ENCODE assay signal across 19 cellular contexts in the genomic region with DNA sequence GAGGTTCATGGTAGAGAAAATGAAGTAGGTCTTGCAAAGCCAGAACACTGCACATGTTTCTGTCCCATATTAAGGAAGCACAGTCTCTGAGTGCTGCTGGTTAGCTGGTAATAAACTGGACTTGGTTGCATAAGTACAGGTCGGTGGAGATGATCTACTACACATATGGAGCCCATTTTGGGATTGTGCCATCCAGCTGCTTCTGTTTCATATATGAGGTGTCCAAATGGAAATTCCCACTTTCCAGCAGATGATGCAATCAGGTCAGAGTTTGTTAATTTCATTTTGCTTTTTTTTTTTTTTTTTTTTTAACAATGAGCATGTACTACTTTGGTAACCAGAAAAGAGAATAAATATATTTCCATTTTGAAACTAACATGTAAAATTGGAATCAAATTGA.
DNase-seq lines count a peak whose midpoint lies in the region; ATAC-seq and TF ChIP-seq lines count a peak whose summit lies in the region.
"Had no signal": no experiment of that assay in that cellular context is flagged by ENCODE, and none has a peak within 500 bp of the region (broad histone marks: within the 10 kb centered on the region; RNA-seq: fewer than 3 reads in every experiment).

No MANE protein-coding gene starts in this region.

- H3K27me3 ChIP-seq in Karpas-422 (ENCODE audit: low read length): no peaks in the 10 kb centered on the region
- H3K27me3 ChIP-seq in mesenchymal stem cell (ENCODE audit: control insufficient read depth in 1 of 2, insufficient read depth in 1 of 2, low read length in 2 of 2): no peaks in the 10 kb centered on the region
- H3K27me3 ChIP-seq in CD8-positive, alpha-beta memory T cell (ENCODE audit: insufficient read depth, low read length, poor library complexity, severe bottlenecking): no peaks in the 10 kb centered on the region
- H3K27me3 ChIP-seq: upper lobe of left lung had no signal

- CTCF ChIA-PET in CD8-positive, alpha-beta memory T cell (lab: Charles Lee): no interaction called here

- H2BK5ac ChIP-seq in mesenchymal stem cell (ENCODE audit: low read depth, low read length, poor library complexity, severe bottlenecking): no peak overlapping the region

- TF ChIP-seq CTCF in choroid plexus epithelial cell (conservative IDR thresholded peaks at IDR 0.05; ENCODE audit: low read depth, low read length): no peak

- no peak overlapping the region for H3K23ac ChIP-seq in mesenchymal stem cell (ENCODE audit: low read length in 2 of 2)

- H3K4me1 ChIP-seq in Karpas-422 (ENCODE audit: low read length) (no peaks in the 10 kb centered on the region), mesenchymal stem cell (ENCODE audit: control insufficient read depth, insufficient read depth, low read depth, low read length) (no peaks in the 10 kb centered on the region)
- H3K4me1 ChIP-seq in CD8-positive, alpha-beta memory T cell (ENCODE audit: insufficient read depth, low read length): no peaks in the 10 kb centered on the region
- H3K4me1 ChIP-seq: upper lobe of left lung had no signal

- no peak overlapping the region for H2AK5ac ChIP-seq in mesenchymal stem cell (ENCODE audit: low read length, severe bottlenecking)

- H3K27ac ChIP-seq in Karpas-422 (ENCODE audit: low read length): no peak overlapping the region
- H3K27ac ChIP-seq in mesenchymal stem cell (ENCODE audit: low read length, poor library complexity, severe bottlenecking): no peak overlapping the region
- H3K27ac ChIP-seq in CD8-positive, alpha-beta memory T cell (ENCODE audit: low read depth, low read length): no peak overlapping the region
- H3K27ac ChIP-seq: 22Rv1, RWPE1, upper lobe of left lung had no signal

- no peak overlapping the region for H2BK15ac ChIP-seq in mesenchymal stem cell (ENCODE audit: low read depth, poor library complexity, severe bottlenecking)

- H3K9me3 ChIP-seq in Karpas-422 (ENCODE audit: low read length): no peaks in the 10 kb centered on the region
- peaks cover 6% of the 10 kb centered on the region for H3K9me3 ChIP-seq in mesenchymal stem cell (ENCODE audit: control insufficient read depth, low read length)
- H3K9me3 ChIP-seq in CD8-positive, alpha-beta memory T cell (ENCODE audit: low read length): no peaks in the 10 kb centered on the region

- H3K4me3 ChIP-seq in Karpas-422 (ENCODE audit: low read length) (no peak overlapping the region), choroid plexus epithelial cell (ENCODE audit: low read depth, low read length) (no peak overlapping the region), mesenchymal stem cell (ENCODE audit: insufficient read depth in 1 of 2, low read depth in 1 of 2, low read length in 2 of 2) (no peak overlapping the region)
- no peak overlapping the region for H3K4me3 ChIP-seq in CD8-positive, alpha-beta memory T cell (ENCODE audit: low read length)
- H3K4me3 ChIP-seq: upper lobe of left lung had no signal

- 90% methylated on average over 1 of the region's 1 CpG for WGBS in mesenchymal stem cell

- no peak overlapping the region for H3K14ac ChIP-seq in mesenchymal stem cell (ENCODE audit: low read length in 2 of 2)

- H3K4ac ChIP-seq in mesenchymal stem cell (ENCODE audit: low read depth in 1 of 2, low read length in 2 of 2): no peak overlapping the region

- peaks cover 2 to 7% (median 5%) of the 10 kb centered on the region in 5 donors for H3K9me3 Mint-ChIP-seq in CD8-positive, alpha-beta memory T cell

- H3K9me2 ChIP-seq in Karpas-422 (replicated peaks; ENCODE audit: insufficient read depth, low read length): no peaks in the 10 kb centered on the region

- no peaks in the 10 kb centered on the region for H3K79me1 ChIP-seq in mesenchymal stem cell (replicated peaks; ENCODE audit: low read length, poor library complexity, severe bottlenecking)

- no peak overlapping the region for H4K91ac ChIP-seq in mesenchymal stem cell (ENCODE audit: low read length)

- no peaks in the 10 kb centered on the region for H4K20me1 ChIP-seq in Karpas-422 (ENCODE audit: insufficient read depth, low read depth, low read length)

- no peak overlapping the region for H3K18ac ChIP-seq in mesenchymal stem cell (ENCODE audit: low read depth in 1 of 2, low read length in 2 of 2)

- H3K4me2 ChIP-seq in Karpas-422 (ENCODE audit: low read depth, low read length, poor library complexity, severe bottlenecking) (no peak overlapping the region), mesenchymal stem cell (ENCODE audit: low read length, poor library complexity, severe bottlenecking) (no peak overlapping the region)

- H3K9ac ChIP-seq in Karpas-422 (ENCODE audit: low read length): no peak overlapping the region
- H3K9ac ChIP-seq in mesenchymal stem cell (ENCODE audit: low read length): no peak overlapping the region

- no peak overlapping the region for H3K4me3 Mint-ChIP-seq in CD8-positive, alpha-beta memory T cell
- H3K4me3 Mint-ChIP-seq: activated naive CD8-positive, alpha-beta T cell treated with anti-CD3 and anti-CD28 coated beads, Interleukin-2, amount 50 U/mL, for 24 hours; activated T-helper 17 cell treated with anti-CD3 and anti-CD28 coated beads, Interleukin-2, amount 50 U/mL, for 72 hours; nephron; WTC11 had no signal

- peaks cover 0 to 6% of the 10 kb centered on the region in 2 donors for H3K27me3 Mint-ChIP-seq in CD8-positive, alpha-beta memory T cell
- H3K27me3 Mint-ChIP-seq: activated naive CD8-positive, alpha-beta T cell treated with anti-CD3 and anti-CD28 coated beads, Interleukin-2, amount 50 U/mL, for 24 hours had no signal

- no peak overlapping the region for H2AFZ ChIP-seq in Karpas-422 (ENCODE audit: low read length)
- no peak overlapping the region for H2AFZ ChIP-seq in mesenchymal stem cell (ENCODE audit: low read depth, low read length)

- no peaks in the 10 kb centered on the region for H3K79me2 ChIP-seq in Karpas-422 (ENCODE audit: low read length)

- H3K36me3 ChIP-seq in Karpas-422 (ENCODE audit: insufficient read depth, low read length) (no peaks in the 10 kb centered on the region), mesenchymal stem cell (ENCODE audit: control insufficient read depth in 1 of 2, insufficient read depth in 2 of 2, low read depth in 1 of 2, low read length in 2 of 2) (no peaks in the 10 kb centered on the region)
- H3K36me3 ChIP-seq in CD8-positive, alpha-beta memory T cell (ENCODE audit: insufficient read depth, low read length): no peaks in the 10 kb centered on the region
- H3K36me3 ChIP-seq: upper lobe of left lung had no signal

- no peak overlapping the region for H3K27ac Mint-ChIP-seq in CD8-positive, alpha-beta memory T cell
- H3K27ac Mint-ChIP-seq: activated naive CD8-positive, alpha-beta T cell treated with anti-CD3 and anti-CD28 coated beads, Interleukin-2, amount 50 U/mL, for 24 hours; activated T-helper 17 cell treated with anti-CD3 and anti-CD28 coated beads, Interleukin-2, amount 50 U/mL, for 72 hours; nephron; WTC11 had no signal

- H2BK12ac ChIP-seq in mesenchymal stem cell (ENCODE audit: low read length in 2 of 2): no peak overlapping the region

- H4K8ac ChIP-seq in mesenchymal stem cell (ENCODE audit: low read length): no peak overlapping the region

- ATAC-seq in GM21360 (IDR thresholded peaks at IDR 0.05; ENCODE audit: unreplicated experiment): no peak
- ATAC-seq: activated T-helper 17 cell treated with anti-CD3 and anti-CD28 coated beads, Interleukin-2, amount 50 U/mL, for 72 hours; WTC11 had no signal

- DNase-seq in DMS 273 (lab: John Stamatoyannopoulos, UW; ENCODE audit: unreplicated experiment) (peak; percentile 46), DMS 273 treated with DMSO at 0.1 percent for 48 hours (lab: John Stamatoyannopoulos, UW) (no peak), Karpas-422 (peak; percentile 15), choroid plexus epithelial cell (ENCODE audit: low read depth) (peak; percentile 3), mesenchymal stem cell (peak; percentile 13), UCSD-AML1 (lab: John Stamatoyannopoulos, UW; ENCODE audit: unreplicated experiment) (no peak)
- DNase-seq in CD8-positive, alpha-beta memory T cell: no peak
- DNase-seq: activated naive CD8-positive, alpha-beta T cell treated with anti-CD3 and anti-CD28 coated beads, Interleukin-2, amount 50 U/mL, for 24 hours; central memory CD4-positive, alpha-beta T cell; effector CD8-positive, alpha-beta T cell; NK-92 treated with Interleukin-12 subunit alpha and Interleukin-12 subunit beta, amount 100 ng/mL, for 24 hours; stimulated activated naive CD4-positive, alpha-beta T cell; upper lobe of left lung had no signal

- no peak overlapping the region for H2BK120ac ChIP-seq in mesenchymal stem cell (ENCODE audit: low read depth, low read length)

- H3K36me3 Mint-ChIP-seq in CD8-positive, alpha-beta memory T cell: peaks cover 0 to 3% (median 0%) of the 10 kb centered on the region in 3 donors

- H3K4me1 Mint-ChIP-seq in CD8-positive, alpha-beta memory T cell: no peaks in the 10 kb centered on the region
- H3K4me1 Mint-ChIP-seq: activated T-helper 17 cell treated with anti-CD3 and anti-CD28 coated beads, Interleukin-2, amount 50 U/mL, for 72 hours; nephron; WTC11 had no signal

- POLR2A ChIA-PET in CD8-positive, alpha-beta memory T cell (lab: Charles Lee): no interaction called here

Comparison
In these comparisons a context has a peak if more than half of its experiments do, and no peak if none do; other contexts are left out.
1. DNase-seq: peak in DMS 273 (single experiment), Karpas-422 (single experiment), choroid plexus epithelial cell (single experiment) and mesenchymal stem cell (single experiment); none in DMS 273 treated with DMSO at 0.1 percent for 48 hours (single experiment), UCSD-AML1 (single experiment) and CD8-positive, alpha-beta memory T cell (0 of 5).